In genomic region chr16:12802048-12802447, GRCh38 we compare ENCODE assay signal across 10 cellular contexts. TPM values are rescaled to one million over a fixed set of nuclear protein-coding genes. Genes with fewer than 3 reads are reported as not detected.
DNase-seq lines count a peak whose midpoint lies in the region; ATAC-seq and TF ChIP-seq lines count a peak whose summit lies in the region.
"Had no signal": no experiment of that assay in that cellular context is flagged by ENCODE, and none has a peak within 500 bp of the region (broad histone marks: within the 10 kb centered on the region; RNA-seq: fewer than 3 reads in every experiment).

No MANE protein-coding gene starts in this region.

- H3K27me3 Mint-ChIP-seq in activated CD4-positive, alpha-beta T cell treated with anti-CD3 and anti-CD28 coated beads for 36 hours: no peaks in the 10 kb centered on the region
- H3K27me3 Mint-ChIP-seq in stimulated activated naive CD8-positive, alpha-beta T cell treated with anti-CD3 and anti-CD28 coated beads, Interleukin-15, amount 100 ng/mL, for 72 hours: no peaks in the 10 kb centered on the region

- no peak for TF ChIP-seq CTCF in fibroblast of villous mesenchyme (IDR thresholded peaks at IDR 0.05; ENCODE audit: insufficient read depth, low read depth, low read length)

- POLR2A ChIA-PET in activated CD4-positive, alpha-beta T cell treated with anti-CD3 and anti-CD28 coated beads for 36 hours (lab: Charles Lee): no interaction called here

- no peaks in the 10 kb centered on the region for H3K36me3 Mint-ChIP-seq in activated CD4-positive, alpha-beta T cell treated with anti-CD3 and anti-CD28 coated beads for 36 hours (ENCODE audit: low read depth)
- H3K36me3 Mint-ChIP-seq in activated naive CD4-positive, alpha-beta T cell treated with anti-CD3 and anti-CD28 coated beads, Interleukin-2, amount 50 U/mL, for 72 hours: peaks cover 5 to 16% of the 10 kb centered on the region in 2 donors

- peak overlapping the region; percentile 44 for H3K4me3 ChIP-seq in fibroblast of villous mesenchyme (ENCODE audit: low read depth, low read length)

- H3K9me3 Mint-ChIP-seq in activated CD4-positive, alpha-beta T cell treated with anti-CD3 and anti-CD28 coated beads for 36 hours (ENCODE audit: low read depth): no peaks in the 10 kb centered on the region
- no peaks in the 10 kb centered on the region for H3K9me3 Mint-ChIP-seq in activated naive CD4-positive, alpha-beta T cell treated with anti-CD3 and anti-CD28 coated beads, Interleukin-2, amount 50 U/mL, for 72 hours
- H3K9me3 Mint-ChIP-seq in stimulated activated naive CD8-positive, alpha-beta T cell treated with anti-CD3 and anti-CD28 coated beads, Interleukin-15, amount 100 ng/mL, for 72 hours: no peaks in the 10 kb centered on the region

- peak overlapping the region; percentile 78 for H3K27ac Mint-ChIP-seq in activated CD4-positive, alpha-beta T cell treated with anti-CD3 and anti-CD28 coated beads for 36 hours
- H3K27ac Mint-ChIP-seq in activated naive CD4-positive, alpha-beta T cell treated with anti-CD3 and anti-CD28 coated beads, Interleukin-2, amount 50 U/mL, for 72 hours: peak overlapping the region; percentile 91 to 95
- H3K27ac Mint-ChIP-seq in stimulated activated naive CD8-positive, alpha-beta T cell treated with anti-CD3 and anti-CD28 coated beads, Interleukin-15, amount 100 ng/mL, for 72 hours: peak overlapping the region; percentile 63 to 71

- no peak for DNase-seq in activated CD4-positive, alpha-beta T cell treated with anti-CD3 and anti-CD28 coated beads for 36 hours
- no peak for DNase-seq in activated CD4-positive, alpha-beta T cell treated with anti-CD3 and anti-CD28 coated beads for 4 hours
- DNase-seq in activated naive CD4-positive, alpha-beta T cell treated with anti-CD3 and anti-CD28 coated beads, Interleukin-2, amount 50 U/mL, for 72 hours (ENCODE audit: low spot score in 2 of 2): no peak
- DNase-seq in fibroblast of villous mesenchyme (ENCODE audit: low read depth): no peak
- DNase-seq in stimulated activated naive CD8-positive, alpha-beta T cell treated with anti-CD3 and anti-CD28 coated beads, Interleukin-15, amount 100 ng/mL, for 72 hours: no peak
- no peak for DNase-seq in UCSD-AML1 (lab: John Stamatoyannopoulos, UW; ENCODE audit: unreplicated experiment)
- no peak for DNase-seq in medulla oblongata (ENCODE audit: extremely low spot score)
- DNase-seq: activated gamma-delta T cell treated with Interleukin-2 at 50 U/mL for 16 hours, GOT3 had no signal

- peak overlapping the region; percentile 97 for H3K4me3 Mint-ChIP-seq in activated CD4-positive, alpha-beta T cell treated with anti-CD3 and anti-CD28 coated beads for 36 hours
- H3K4me3 Mint-ChIP-seq in stimulated activated naive CD8-positive, alpha-beta T cell treated with anti-CD3 and anti-CD28 coated beads, Interleukin-15, amount 100 ng/mL, for 72 hours: peak overlapping the region; percentile 94 to 95

- CTCF ChIA-PET in activated CD4-positive, alpha-beta T cell treated with anti-CD3 and anti-CD28 coated beads for 36 hours (lab: Charles Lee): no interaction called here

- H3K4me1 Mint-ChIP-seq in activated CD4-positive, alpha-beta T cell treated with anti-CD3 and anti-CD28 coated beads for 36 hours: peaks cover 28% of the 10 kb centered on the region
- peaks cover 58% of the 10 kb centered on the region for H3K4me1 Mint-ChIP-seq in stimulated activated naive CD8-positive, alpha-beta T cell treated with anti-CD3 and anti-CD28 coated beads, Interleukin-15, amount 100 ng/mL, for 72 hours

- no peak for ATAC-seq in activated CD4-positive, alpha-beta T cell treated with anti-CD3 and anti-CD28 coated beads for 36 hours
- no peak for ATAC-seq in activated naive CD4-positive, alpha-beta T cell treated with anti-CD3 and anti-CD28 coated beads, Interleukin-2, amount 50 U/mL, for 72 hours
- ATAC-seq in stimulated activated naive CD8-positive, alpha-beta T cell treated with anti-CD3 and anti-CD28 coated beads, Interleukin-15, amount 100 ng/mL, for 72 hours: no peak
- no peak for ATAC-seq in GM21576 (IDR thresholded peaks at IDR 0.05; ENCODE audit: unreplicated experiment)

- intact Hi-C loops in activated CD4-positive, alpha-beta T cell treated with anti-CD3 and anti-CD28 coated beads for 36 hours (cut with DNase I, micrococcal nuclease): loop anchor here (2.0 to 5.0 kb wide), 3 partner anchors 721 to 950 kb away; partner anchors contain the start of genes RSL1D1 (in 1 of the 2) and SNX29 (in 1 of the 2)

RNA-seq across cellular contexts. Expression of gene CPPED1, which starts 1.6 kb away (rescaled TPM):
- total RNA-seq in activated CD4-positive, alpha-beta T cell treated with anti-CD3 and anti-CD28 coated beads for 36 hours: 1 to 10 TPM; 8.0 to 9.8 TPM
- total RNA-seq in activated naive CD4-positive, alpha-beta T cell treated with anti-CD3 and anti-CD28 coated beads, Interleukin-2, amount 50 U/mL, for 72 hours: 10 to 100 TPM; 11.6 to 16.4 TPM
- 13.8 and 14.5 TPM in 2 replicates for total RNA-seq in fibroblast of villous mesenchyme
